ENCODE assay signal across 25 cellular contexts in genomic region chr6:111732390-111732789, GRCh38.
DNase-seq lines count a peak whose midpoint lies in the region; ATAC-seq and TF ChIP-seq lines count a peak whose summit lies in the region.
"Had no signal": no experiment of that assay in that cellular context is flagged by ENCODE, and none has a peak within 500 bp of the region (broad histone marks: within the 10 kb centered on the region; RNA-seq: fewer than 3 reads in every experiment).

No MANE protein-coding gene starts in this region.

- H3K9me3 Mint-ChIP-seq in activated CD4-positive, alpha-beta T cell treated with anti-CD3 and anti-CD28 coated beads, Interleukin-2, amount 10 ng/mL, durations not matched to agents 7 days and 5 days, result peaks cover 31% of the 10 kb centered on the region
- peaks cover 9% of the 10 kb centered on the region for H3K9me3 Mint-ChIP-seq in neural crest cell

- no peak overlapping the region for H3K4me3 Mint-ChIP-seq in activated CD4-positive, alpha-beta T cell treated with anti-CD3 and anti-CD28 coated beads, Interleukin-2, amount 10 ng/mL, durations not matched to agents 7 days and 5 days
- peak overlapping the region; percentile 73 for H3K4me3 Mint-ChIP-seq in neural crest cell
- H3K4me3 Mint-ChIP-seq: activated T-helper 1 cell treated with anti-CD3 and anti-CD28 coated beads, Interleukin-12 subunit alpha, Interleukin-12 subunit beta, Interleukin-2, Interleukin-4 antibody, amounts not matched to agents 30 ng/mL and 10 ng/mL and 1 ng/mL, durations not matched to agents 14 hours and 24 hours and 36 hours; mesothelial cell of epicardium had no signal

- ATAC-seq in GM21723 (IDR thresholded peaks at IDR 0.05; ENCODE audit: unreplicated experiment), result no peak
- ATAC-seq: gastrocnemius medialis, HepG2 had no signal

- no peak for DNase-seq in activated CD4-positive, alpha-beta T cell treated with anti-CD3 and anti-CD28 coated beads, Interleukin-2, amount 10 ng/mL, durations not matched to agents 7 days and 5 days
- no peak for DNase-seq in activated CD4-positive, alpha-beta T cell treated with anti-CD3 and anti-CD28 coated beads, Interleukin-2, amount 50 U/mL, for 48 hours
- no peak for DNase-seq in dorsolateral prefrontal cortex
- no peak for DNase-seq in neural crest cell (ENCODE audit: low read depth, low spot score)
- DNase-seq in islet precursor cell, result no peak
- no peak for DNase-seq in posterior cingulate gyrus
- DNase-seq: 8988T, gastrocnemius medialis, GF-D8, HCEC 1CT, left ventricle myocardium superior, NCI-H1694 treated with DMSO at 0.1 percent for 48 hours, NCI-H2227 treated with DMSO at 0.1 percent for 48 hours, sigmoid colon, T-helper 1 cell had no signal

- peaks cover 3% of the 10 kb centered on the region; the same call in 1 of the 2 replicates for H3K4me1 ChIP-seq in HEK293 (ENCODE audit: control insufficient read depth, insufficient read depth, low read length)

- H3K4me3 ChIP-seq in HEK293 (ENCODE audit: low read depth, low read length), result no peak overlapping the region
- no peak overlapping the region for H3K4me3 ChIP-seq in dorsolateral prefrontal cortex
- H3K4me3 ChIP-seq: gastrocnemius medialis, hepatocyte, sigmoid colon, SJSA1, upper lobe of left lung had no signal

- H3K27me3 Mint-ChIP-seq in activated CD4-positive, alpha-beta T cell treated with anti-CD3 and anti-CD28 coated beads, Interleukin-2, amount 10 ng/mL, durations not matched to agents 7 days and 5 days, result no peaks in the 10 kb centered on the region
- no peaks in the 10 kb centered on the region for H3K27me3 Mint-ChIP-seq in neural crest cell (ENCODE audit: low read depth)
- H3K27me3 Mint-ChIP-seq: progenitor cell of endocrine pancreas had no signal

- H3K4me1 Mint-ChIP-seq in activated CD4-positive, alpha-beta T cell treated with anti-CD3 and anti-CD28 coated beads, Interleukin-2, amount 10 ng/mL, durations not matched to agents 7 days and 5 days, result peaks cover 58% of the 10 kb centered on the region
- H3K4me1 Mint-ChIP-seq in neural crest cell, result peaks cover 80% of the 10 kb centered on the region

- H3K27ac ChIP-seq in HEK293 (ENCODE audit: extremely low read depth, low read depth, low read length) (no peak overlapping the region), dorsolateral prefrontal cortex (peak overlapping the region in 38 of 59 donors; percentile 2 to 88 (median 74))
- H3K27ac ChIP-seq: gastrocnemius medialis, hepatocyte, HL-60, sigmoid colon, SJSA1 had no signal

- peaks cover 2% of the 10 kb centered on the region; the same call in 1 of the 2 replicates for H3K9me3 ChIP-seq in HEK293 (ENCODE audit: control insufficient read depth, insufficient read depth, low read depth, low read length)
- H3K9me3 ChIP-seq: gastrocnemius medialis, sigmoid colon, SJSA1 had no signal

- CTCF ChIA-PET in activated CD4-positive, alpha-beta T cell treated with anti-CD3 and anti-CD28 coated beads, Interleukin-2, amount 10 ng/mL, durations not matched to agents 7 days and 5 days (lab: Charles Lee), result interaction anchor here (0.6 kb wide), 1 partner anchor 27 kb away, joined by 4 read pairs; no protein-coding TSS in a partner anchor
- CTCF ChIA-PET in HEK293 (lab: Yijun Ruan, JAX), result no interaction called here

- peak overlapping the region; percentile 11 for H3K27ac Mint-ChIP-seq in activated CD4-positive, alpha-beta T cell treated with anti-CD3 and anti-CD28 coated beads, Interleukin-2, amount 10 ng/mL, durations not matched to agents 7 days and 5 days
- H3K27ac Mint-ChIP-seq in neural crest cell (ENCODE audit: unreplicated experiment), result no peak overlapping the region
- H3K27ac Mint-ChIP-seq: activated T-helper 1 cell treated with anti-CD3 and anti-CD28 coated beads, Interleukin-12 subunit alpha, Interleukin-12 subunit beta, Interleukin-2, Interleukin-4 antibody, amounts not matched to agents 30 ng/mL and 10 ng/mL and 1 ng/mL, durations not matched to agents 14 hours and 24 hours and 36 hours had no signal

- POLR2A ChIA-PET in activated CD4-positive, alpha-beta T cell treated with anti-CD3 and anti-CD28 coated beads, Interleukin-2, amount 10 ng/mL, durations not matched to agents 7 days and 5 days (lab: Charles Lee), result no interaction called here
- POLR2A ChIA-PET in HEK293 (lab: Yijun Ruan, JAX), result no interaction called here

- H3K36me3 Mint-ChIP-seq in activated CD4-positive, alpha-beta T cell treated with anti-CD3 and anti-CD28 coated beads, Interleukin-2, amount 10 ng/mL, durations not matched to agents 7 days and 5 days (ENCODE audit: low read depth), result peaks cover 66% of the 10 kb centered on the region
- H3K36me3 Mint-ChIP-seq in neural crest cell (ENCODE audit: low read depth), result peaks cover 28% of the 10 kb centered on the region

- TF ChIP-seq CTCF in HEK293 (tag by site-specific recombination; IDR thresholded peaks at IDR 0.05) (no peak), dorsolateral prefrontal cortex (IDR thresholded peaks at IDR 0.05 in 54 of 56, conservative IDR thresholded peaks at IDR 0.05 in 2 of 56; ENCODE audit: low read depth in 1 of 56, partially characterized antibody in 56 of 56) (no peak), neural crest cell (conservative IDR thresholded peaks at IDR 0.05) (no peak)

- no peaks in the 10 kb centered on the region for H3K27me3 ChIP-seq in dorsolateral prefrontal cortex
- H3K27me3 ChIP-seq: gastrocnemius medialis, hepatocyte, sigmoid colon, SJSA1, upper lobe of left lung had no signal

- intact Hi-C loops in dorsolateral prefrontal cortex (cut with DNase I) (no loop called here), posterior cingulate gyrus (cut with DNase I) (no loop called here)

- H3K36me3 ChIP-seq in HEK293 (ENCODE audit: control insufficient read depth in 2 of 2, insufficient read depth in 1 of 2, low read length in 2 of 2), result peaks cover 0 to 18% of the 10 kb centered on the region in 2 experiments; a peak in 1 of 3 replicates
- H3K36me3 ChIP-seq: gastrocnemius medialis, sigmoid colon, SJSA1, upper lobe of left lung had no signal

TF ChIP-seq in HEK293, 187 proteins besides CTCF, POLR2A, EP300 and RAD21:
- TF ChIP-seq TRIM28 (IDR thresholded peaks at IDR 0.05; ENCODE audit: borderline replicate concordance, low read length) (peak; percentile 97; the same call in 1 of the 2 replicates), ZNF580 (tag by site-specific recombination; IDR thresholded peaks at IDR 0.05) (no peak), SETDB1 (IDR thresholded peaks at IDR 0.05; ENCODE audit: insufficient read length, low read length) (peak; percentile 61)
